ENCODE assay signal across 8 cellular contexts in genomic region chr12:120224304-120225199, GRCh38. TPM values are rescaled to one million over a fixed set of nuclear protein-coding genes. Genes with fewer than 3 reads are reported as not detected.
DNase-seq lines count a peak whose midpoint lies in the region; ATAC-seq and TF ChIP-seq lines count a peak whose summit lies in the region.

No MANE protein-coding gene starts in this region.

- peaks cover 7% of the 10 kb centered on the region for H3K36me3 Mint-ChIP-seq in T-helper 17 cell (ENCODE audit: low read depth)

- no peak for ATAC-seq in T-helper 17 cell
- ATAC-seq in GM21825 (IDR thresholded peaks at IDR 0.05; ENCODE audit: unreplicated experiment), result no peak
- ATAC-seq in HG03139 (IDR thresholded peaks at IDR 0.05; ENCODE audit: unreplicated experiment), result no peak

- peak overlapping the region; percentile 86 for H3K27ac Mint-ChIP-seq in T-helper 17 cell

- H3K27ac ChIP-seq in right atrium auricular region (peak overlapping the region; percentile 64 to 68), suprapubic skin (peak overlapping the region; percentile 16)

- 46% methylated on average over 12 of the region's 25 CpGs for WGBS in suprapubic skin

- H3K4me1 Mint-ChIP-seq in T-helper 17 cell, result peaks cover 24% of the 10 kb centered on the region

- TF ChIP-seq CTCF in right atrium auricular region (IDR thresholded peaks at IDR 0.05) (no peak), suprapubic skin (IDR thresholded peaks at IDR 0.05) (no peak), GM20000 (IDR thresholded peaks at IDR 0.05; ENCODE audit: extremely low read depth, missing control alignments) (no peak)

- H3K4me3 Mint-ChIP-seq in T-helper 17 cell, result no peak overlapping the region

- TF ChIP-seq EP300 in suprapubic skin (IDR thresholded peaks at IDR 0.05), result no peak

- H3K27me3 Mint-ChIP-seq in T-helper 17 cell, result no peaks in the 10 kb centered on the region

- peak overlapping the region in 1 of 2 donors; percentile 4 for H3K4me3 ChIP-seq in right atrium auricular region
- H3K4me3 ChIP-seq in suprapubic skin, result peak overlapping the region; percentile 31

- H3K4me1 ChIP-seq in right atrium auricular region (peaks cover 0 to 55% of the 10 kb centered on the region in 2 donors), suprapubic skin (peaks cover 58% of the 10 kb centered on the region)

- no peaks in the 10 kb centered on the region for H3K27me3 ChIP-seq in right atrium auricular region
- no peaks in the 10 kb centered on the region for H3K27me3 ChIP-seq in suprapubic skin

- no peak for TF ChIP-seq POLR2A in suprapubic skin (IDR thresholded peaks at IDR 0.05)

- H3K36me3 ChIP-seq in right atrium auricular region (peaks cover 57% of the 10 kb centered on the region), suprapubic skin (peaks cover 53% of the 10 kb centered on the region)

- peak; percentile 73 for DNase-seq in NCI-H1436 (lab: John Stamatoyannopoulos, UW)
- DNase-seq in NCI-H1436 treated with DMSO at 0.1 percent for 48 hours (lab: John Stamatoyannopoulos, UW), result no peak
- DNase-seq in T-helper 17 cell, result no peak
- DNase-seq in right atrium auricular region (ENCODE audit: low spot score), result no peak
- DNase-seq in suprapubic skin (ENCODE audit: low spot score in 2 of 2), result peak in 1 of 2 donors; percentile 80
- DNase-seq in GM20000 (ENCODE audit: low spot score), result no peak

- H3K9me3 ChIP-seq in T-helper 17 cell (ENCODE audit: control insufficient read depth, low read length, poor library complexity, severe bottlenecking), result no peaks in the 10 kb centered on the region
- H3K9me3 ChIP-seq in right atrium auricular region, result no peaks in the 10 kb centered on the region
- no peaks in the 10 kb centered on the region for H3K9me3 ChIP-seq in suprapubic skin

RNA-seq across cellular contexts. Expression of gene RPLP0, which starts 23.6 kb away (rescaled TPM):
- total RNA-seq in T-helper 17 cell, result 1,000 to 10,000 TPM; 2,187 to 2,381 TPM
- total RNA-seq in right atrium auricular region, result 1,000 to 10,000 TPM in 1 of 2 donors, 100 to 1,000 TPM in 1; 846 to 1,862 TPM
- 1,000 to 10,000 TPM; 1,993 to 4,861 (median 3,987) TPM for total RNA-seq in suprapubic skin

RNA-seq across cellular contexts. Expression of gene GCN1, which starts 30.0 kb away (rescaled TPM):
- total RNA-seq in T-helper 17 cell, result 100 to 1,000 TPM; 150 to 163 TPM
- total RNA-seq in right atrium auricular region, result 10 to 100 TPM; 28.3 to 36.0 TPM
- total RNA-seq in suprapubic skin, result 100 to 1,000 TPM in 2 of 4 donors, 10 to 100 TPM in 2; 62.0 to 310 (median 101) TPM

RNA-seq across cellular contexts. Expression of gene PXN, which starts 41.0 kb away (rescaled TPM):
- total RNA-seq in T-helper 17 cell (100 to 1,000 TPM; 155 to 190 TPM), right atrium auricular region (10 to 100 TPM; 34.7 to 76.7 TPM), suprapubic skin (10 to 100 TPM; 37.2 to 63.7 (median 51.6) TPM)
